In the genomic region with DNA sequence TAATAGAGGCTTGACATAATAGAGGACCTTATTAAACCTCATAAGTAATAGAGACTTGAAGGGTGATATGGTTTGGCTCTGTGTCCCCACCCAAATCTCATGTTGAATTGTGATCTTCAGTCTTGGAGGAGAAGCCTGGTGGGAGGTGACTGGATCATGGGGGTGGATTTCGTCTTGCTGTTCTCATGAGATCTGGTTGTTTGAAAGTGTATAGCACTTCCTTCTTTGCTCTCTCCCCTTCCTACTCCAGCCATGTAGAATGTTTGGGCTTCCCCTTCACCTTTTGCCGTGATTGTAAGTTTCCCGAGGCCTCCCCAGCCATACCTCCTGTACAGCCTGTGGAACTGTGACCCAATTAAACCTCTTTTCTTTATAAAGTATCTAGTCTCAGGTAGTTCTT, we compare ENCODE assay signal across 10 cellular contexts. TPM values are rescaled to one million over a fixed set of nuclear protein-coding genes. Genes with fewer than 3 reads are reported as not detected.
DNase-seq lines count a peak whose midpoint lies in the region; ATAC-seq and TF ChIP-seq lines count a peak whose summit lies in the region.
"Had no signal": no experiment of that assay in that cellular context is flagged by ENCODE, and none has a peak within 500 bp of the region (broad histone marks: within the 10 kb centered on the region; RNA-seq: fewer than 3 reads in every experiment).

No MANE protein-coding gene starts in this region.

- H3K4me3 Mint-ChIP-seq in endothelial cell (ENCODE audit: unreplicated experiment), result no peak overlapping the region

- no peak for TF ChIP-seq POLR2A in GM18505 (IDR thresholded peaks at IDR 0.05; ENCODE audit: borderline replicate concordance, extremely low read depth, insufficient read depth, insufficient read length)

- no peaks in the 10 kb centered on the region for H3K27me3 Mint-ChIP-seq in endothelial cell (ENCODE audit: unreplicated experiment)

- ATAC-seq in GM18505 (IDR thresholded peaks at IDR 0.05; ENCODE audit: unreplicated experiment) (peak; percentile 23), GM21390 (IDR thresholded peaks at IDR 0.05; ENCODE audit: unreplicated experiment) (peak; percentile 5), HG03432 (IDR thresholded peaks at IDR 0.05; ENCODE audit: unreplicated experiment) (peak; percentile 45), GM21367 (IDR thresholded peaks at IDR 0.05; ENCODE audit: unreplicated experiment) (no peak)

- no peaks in the 10 kb centered on the region for H3K36me3 Mint-ChIP-seq in endothelial cell (ENCODE audit: low read depth, unreplicated experiment)

- H3K9me3 Mint-ChIP-seq in endothelial cell (ENCODE audit: unreplicated experiment), result no peaks in the 10 kb centered on the region

- H3K27ac Mint-ChIP-seq in endothelial cell (ENCODE audit: unreplicated experiment), result peak overlapping the region; percentile 55

- H3K4me1 Mint-ChIP-seq in endothelial cell (ENCODE audit: unreplicated experiment), result peaks cover 11% of the 10 kb centered on the region

- no peak for TF ChIP-seq CTCF in endothelial cell (IDR thresholded peaks at IDR 0.05; ENCODE audit: unreplicated experiment)

- no peak for DNase-seq in endothelial cell (ENCODE audit: low spot score)
- DNase-seq in H4 (ENCODE audit: low spot score), result no peak
- no peak for DNase-seq in HCEC 1CT
- no peak for DNase-seq in SKM-1 treated with dmso at 0.1 percent for 144 hours (lab: John Stamatoyannopoulos, UW; ENCODE audit: unreplicated experiment)
- DNase-seq: amniotic stem cell, retina had no signal

RNA-seq across cellular contexts. Expression of gene KIFBP, which starts 8.6 kb away (rescaled TPM):
- total RNA-seq in endothelial cell (ENCODE audit: unreplicated experiment), result 26.2 TPM
- total RNA-seq in H4 (2014; rRNA removed; shearing (Covaris generic)), result 32.0 and 35.2 TPM in 2 replicates

RNA-seq across cellular contexts. Expression of gene DDX21, which starts 41.2 kb away (rescaled TPM):
- total RNA-seq in endothelial cell (ENCODE audit: unreplicated experiment), result 38.5 TPM
- 61.5 and 78.2 TPM in 2 replicates for total RNA-seq in H4 (2014; rRNA removed; shearing (Covaris generic))
